Comparison of ENCODE assay signal across 22 cellular contexts in genomic region chr16:27651299-27651698, GRCh38.
"Had no signal": no experiment of that assay in that cellular context is flagged by ENCODE, and none has a peak within 500 bp of the region (broad histone marks: within the 10 kb centered on the region; RNA-seq: fewer than 3 reads in every experiment).

No MANE protein-coding gene starts in this region.

- H3K27ac ChIP-seq: ovary, suprapubic skin, transverse colon, upper lobe of right lung, uterus had no signal

- H3K4me2 ChIP-seq: smooth muscle cell had no signal

- DNase-seq: cortex of kidney; effector CD4-positive, alpha-beta T cell; head of caudate nucleus; mucosa of descending colon; naive B cell; occipital lobe; ovary; stimulated activated CD4-positive, alpha-beta T cell treated with anti-CD3 and anti-CD28 coated beads, Interleukin-12 subunit alpha, Interleukin-12 subunit beta, amount 100 ng/mL, for 4 hours; stimulated activated CD4-positive, alpha-beta T cell treated with anti-CD3 and anti-CD28 coated beads, Interleukin-1b, Interleukin-23, amount 100 ng/mL, for 48 hours; stimulated activated CD4-positive, alpha-beta T cell treated with anti-CD3 and anti-CD28 coated beads, Interleukin-4, amount 100 ng/mL, for 1 hour; stimulated activated CD8-positive, alpha-beta memory T cell treated with anti-CD3 and anti-CD28 coated beads, Interleukin-4, amount 100 ng/mL, for 48 hours; stimulated activated naive CD4-positive, alpha-beta T cell; stimulated activated naive CD8-positive, alpha-beta T cell treated with anti-CD3 and anti-CD28 coated beads, Interleukin-15, amount 100 ng/mL, for 72 hours; transverse colon; upper lobe of right lung; uterus had no signal

- H3K9me3 ChIP-seq: mucosa of descending colon, ovary, suprapubic skin, transverse colon, upper lobe of right lung, uterus had no signal

- H3K4me3 Mint-ChIP-seq: memory B cell; naive B cell; natural killer cell treated with Interleukin-12 subunit alpha and Interleukin-12 subunit beta and Interleukin-15 and Interleukin-18, amount 100 ng/mL, for 72 hours; stimulated activated naive CD8-positive, alpha-beta T cell treated with anti-CD3 and anti-CD28 coated beads, Interleukin-15, amount 100 ng/mL, for 72 hours had no signal

- H3K4me1 ChIP-seq: suprapubic skin, upper lobe of right lung, uterus had no signal

- H3K27me3 Mint-ChIP-seq: memory B cell; naive B cell; natural killer cell treated with Interleukin-12 subunit alpha and Interleukin-12 subunit beta and Interleukin-15 and Interleukin-18, amount 100 ng/mL, for 72 hours; stimulated activated naive CD8-positive, alpha-beta T cell treated with anti-CD3 and anti-CD28 coated beads, Interleukin-15, amount 100 ng/mL, for 72 hours had no signal

- H3K27ac Mint-ChIP-seq: memory B cell; natural killer cell treated with Interleukin-12 subunit alpha and Interleukin-12 subunit beta and Interleukin-15 and Interleukin-18, amount 100 ng/mL, for 72 hours; stimulated activated naive CD8-positive, alpha-beta T cell treated with anti-CD3 and anti-CD28 coated beads, Interleukin-15, amount 100 ng/mL, for 72 hours had no signal

- H3K9me3 Mint-ChIP-seq: memory B cell; natural killer cell treated with Interleukin-12 subunit alpha and Interleukin-12 subunit beta and Interleukin-15 and Interleukin-18, amount 100 ng/mL, for 72 hours; stimulated activated naive CD8-positive, alpha-beta T cell treated with anti-CD3 and anti-CD28 coated beads, Interleukin-15, amount 100 ng/mL, for 72 hours had no signal

- H3K36me3 ChIP-seq: ovary, upper lobe of right lung, uterus had no signal

- H3K4me1 Mint-ChIP-seq: memory B cell, naive B cell had no signal

- ATAC-seq: natural killer cell treated with Interleukin-12 subunit alpha and Interleukin-12 subunit beta and Interleukin-15 and Interleukin-18, amount 100 ng/mL, for 72 hours; sciatic nerve; stimulated activated naive CD8-positive, alpha-beta T cell treated with anti-CD3 and anti-CD28 coated beads, Interleukin-15, amount 100 ng/mL, for 72 hours; upper lobe of right lung had no signal

- H3K27me3 ChIP-seq: ovary, suprapubic skin, transverse colon, upper lobe of right lung, uterus had no signal

- H3K36me3 Mint-ChIP-seq: natural killer cell treated with Interleukin-12 subunit alpha and Interleukin-12 subunit beta and Interleukin-15 and Interleukin-18, amount 100 ng/mL, for 72 hours had no signal

- H3K4me3 ChIP-seq: lung, mucosa of descending colon, ovary, smooth muscle cell, suprapubic skin, transverse colon, upper lobe of right lung, uterus had no signal
